Comparison of ENCODE assay signal across 1 cellular context in the genomic region with DNA sequence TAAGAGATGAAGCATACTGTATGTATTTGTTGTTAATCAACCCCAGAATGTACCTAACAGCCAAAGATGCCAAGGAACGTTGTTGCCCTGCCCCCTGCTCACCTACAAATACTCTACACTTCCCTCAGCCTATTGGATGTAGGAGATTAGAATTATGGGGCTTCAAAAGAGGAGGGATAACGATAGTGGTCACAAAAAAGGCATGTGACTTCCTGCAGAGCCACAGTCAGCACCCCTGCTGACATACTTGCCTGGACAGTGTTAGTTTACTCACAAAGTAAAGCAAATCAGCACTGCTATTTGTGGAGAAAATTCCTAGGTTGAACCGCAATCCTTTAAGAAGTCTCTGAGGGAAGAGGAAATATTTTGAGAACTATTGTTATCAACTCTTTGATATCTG.
TF ChIP-seq lines count a peak whose summit lies in the region.

No MANE protein-coding gene starts in this region.

TF ChIP-seq in GM12878, 131 proteins besides CTCF, POLR2A, EP300 and RAD21:
- TF ChIP-seq NRF1 (conservative IDR thresholded peaks at IDR 0.05; ENCODE audit: low read depth, low read length) (no peak), SKIL (IDR thresholded peaks at IDR 0.05; ENCODE audit: low read depth, poor library complexity, severe bottlenecking) (no peak), STAT3 (IDR thresholded peaks at IDR 0.05; ENCODE audit: low read depth, low read length) (no peak), ZNF24 (IDR thresholded peaks at IDR 0.05) (no peak), HSF1 (IDR thresholded peaks at IDR 0.05; ENCODE audit: low read depth, low read length) (no peak), KAT2A (conservative IDR thresholded peaks at IDR 0.05; ENCODE audit: control insufficient read depth, low read depth, low read length) (no peak), RELA (IDR thresholded peaks at IDR 0.05; ENCODE audit: borderline replicate concordance, partially characterized antibody) (no peak), NR2F1 (conservative IDR thresholded peaks at IDR 0.05) (no peak), HDAC6 (IDR thresholded peaks at IDR 0.05; ENCODE audit: unreplicated experiment) (no peak), ZNF217 (IDR thresholded peaks at IDR 0.05) (no peak), RFX5 (IDR thresholded peaks at IDR 0.05; ENCODE audit: low read depth, low read length) (no peak), BMI1 (IDR thresholded peaks at IDR 0.05; ENCODE audit: borderline replicate concordance) (no peak), CEBPB (IDR thresholded peaks at IDR 0.05; ENCODE audit: borderline replicate concordance in 1 of 2, low read depth in 2 of 2, low read length in 2 of 2) (no peak), CBX5 (IDR thresholded peaks at IDR 0.05; ENCODE audit: low read depth) (no peak), FOXM1 (IDR thresholded peaks at IDR 0.05; ENCODE audit: low read depth, low read length) (no peak)
